12 cellular contexts compared by ENCODE assay signal in genomic region chr4:151195801-151196200, GRCh38.
A peak's percentile ranks its signal among the peaks of the same experiment; 100 is the strongest.
DNase-seq lines count a peak whose midpoint lies in the region; ATAC-seq lines count a peak whose summit lies in the region.
"Had no signal": no experiment of that assay in that cellular context is flagged by ENCODE, and none has a peak within 500 bp of the region (broad histone marks: within the 10 kb centered on the region; RNA-seq: fewer than 3 reads in every experiment).

No MANE protein-coding gene starts in this region.

- no peak overlapping the region for H3K4me3 ChIP-seq in skeletal muscle cell (ENCODE audit: low read depth, low read length)
- H3K4me3 ChIP-seq: adrenal gland had no signal

- H3K36me3 Mint-ChIP-seq in activated T-helper 17 cell treated with anti-CD3 and anti-CD28 coated beads, Interleukin-2, amount 50 U/mL, for 72 hours (ENCODE audit: low read depth), result no peaks in the 10 kb centered on the region
- no peaks in the 10 kb centered on the region for H3K36me3 Mint-ChIP-seq in stimulated activated memory B cell treated with anti-CD40 and anti-IgM and Interleukin-4, amounts not matched to agents 10 μg/mL and 1 μg/mL and 100 μg/mL, for 72 hours

- peak; percentile 73 for DNase-seq in ELR (ENCODE audit: low read depth)
- DNase-seq in fibroblast of the conjunctiva (ENCODE audit: low read depth), result peak; percentile 37
- peak; percentile 30 for DNase-seq in skeletal muscle cell (ENCODE audit: low read depth)
- DNase-seq in activated CD4-positive, alpha-beta T cell treated with anti-CD3 and anti-CD28 coated beads for 4 hours, result no peak
- DNase-seq in stimulated activated CD8-positive, alpha-beta memory T cell treated with anti-CD3 and anti-CD28 coated beads, Interleukin-4, amount 100 ng/mL, for 48 hours, result no peak
- DNase-seq in SW 1271 (lab: John Stamatoyannopoulos, UW), result no peak
- DNase-seq: adrenal gland, H9, NCI-H2081, RPMI8226 had no signal

- H3K4me1 Mint-ChIP-seq in activated T-helper 17 cell treated with anti-CD3 and anti-CD28 coated beads, Interleukin-2, amount 50 U/mL, for 72 hours, result no peaks in the 10 kb centered on the region
- no peaks in the 10 kb centered on the region for H3K4me1 Mint-ChIP-seq in stimulated activated memory B cell treated with anti-CD40 and anti-IgM and Interleukin-4, amounts not matched to agents 10 μg/mL and 1 μg/mL and 100 μg/mL, for 72 hours
- H3K4me1 Mint-ChIP-seq: H9 had no signal

- peak; percentile 56 for ATAC-seq in activated T-helper 17 cell treated with anti-CD3 and anti-CD28 coated beads, Interleukin-2, amount 50 U/mL, for 72 hours (replicated peaks)
- no peak for ATAC-seq in stimulated activated memory B cell treated with anti-CD40 and anti-IgM and Interleukin-4, amounts not matched to agents 10 μg/mL and 1 μg/mL and 100 μg/mL, for 72 hours

- H3K27me3 Mint-ChIP-seq in activated T-helper 17 cell treated with anti-CD3 and anti-CD28 coated beads, Interleukin-2, amount 50 U/mL, for 72 hours, result peaks cover 19% of the 10 kb centered on the region
- no peaks in the 10 kb centered on the region for H3K27me3 Mint-ChIP-seq in stimulated activated memory B cell treated with anti-CD40 and anti-IgM and Interleukin-4, amounts not matched to agents 10 μg/mL and 1 μg/mL and 100 μg/mL, for 72 hours

- H3K27ac Mint-ChIP-seq in activated T-helper 17 cell treated with anti-CD3 and anti-CD28 coated beads, Interleukin-2, amount 50 U/mL, for 72 hours, result peak overlapping the region; percentile 32
- H3K27ac Mint-ChIP-seq in stimulated activated memory B cell treated with anti-CD40 and anti-IgM and Interleukin-4, amounts not matched to agents 10 μg/mL and 1 μg/mL and 100 μg/mL, for 72 hours, result no peak overlapping the region
- H3K27ac Mint-ChIP-seq: H9 had no signal

- H3K4me3 Mint-ChIP-seq in activated T-helper 17 cell treated with anti-CD3 and anti-CD28 coated beads, Interleukin-2, amount 50 U/mL, for 72 hours, result no peak overlapping the region
- no peak overlapping the region for H3K4me3 Mint-ChIP-seq in stimulated activated memory B cell treated with anti-CD40 and anti-IgM and Interleukin-4, amounts not matched to agents 10 μg/mL and 1 μg/mL and 100 μg/mL, for 72 hours
- H3K4me3 Mint-ChIP-seq: H9 had no signal

- no peaks in the 10 kb centered on the region for H3K9me3 Mint-ChIP-seq in activated T-helper 17 cell treated with anti-CD3 and anti-CD28 coated beads, Interleukin-2, amount 50 U/mL, for 72 hours
- H3K9me3 Mint-ChIP-seq in stimulated activated memory B cell treated with anti-CD40 and anti-IgM and Interleukin-4, amounts not matched to agents 10 μg/mL and 1 μg/mL and 100 μg/mL, for 72 hours, result peaks cover 10% of the 10 kb centered on the region

Comparison
In these comparisons a context has a peak if more than half of its experiments do, and no peak if none do; other contexts are left out.
1. DNase-seq: peak in ELR (single experiment), fibroblast of the conjunctiva (single experiment) and skeletal muscle cell (single experiment); none in activated CD4-positive, alpha-beta T cell treated with anti-CD3 and anti-CD28 coated beads for 4 hours (0 of 2), stimulated activated CD8-positive, alpha-beta memory T cell treated with anti-CD3 and anti-CD28 coated beads, Interleukin-4, amount 100 ng/mL, for 48 hours (single experiment) and SW 1271 (0 of 2).